ENCODE assay signal across 20 cellular contexts in the genomic region with DNA sequence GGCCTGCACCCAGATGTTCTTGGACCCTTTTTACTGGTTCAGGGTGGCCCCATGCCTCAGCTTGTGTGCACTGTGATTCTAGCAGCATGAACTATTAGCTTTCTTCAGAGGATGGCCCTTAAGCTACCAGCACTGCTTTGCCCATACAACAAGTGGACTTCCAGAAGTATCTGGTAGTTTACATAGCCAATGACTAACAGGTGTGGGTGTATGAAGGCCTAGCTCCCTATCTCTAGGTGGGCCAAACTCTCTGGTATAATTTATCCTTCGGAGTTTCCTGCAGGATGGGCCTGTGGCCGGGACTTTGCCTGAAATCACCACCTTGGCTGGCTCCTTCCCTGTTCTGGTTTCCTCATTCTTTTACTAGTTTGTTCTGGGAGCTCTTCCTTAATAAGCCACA.
"Had no signal": no experiment of that assay in that cellular context is flagged by ENCODE, and none has a peak within 500 bp of the region (broad histone marks: within the 10 kb centered on the region; RNA-seq: fewer than 3 reads in every experiment).

No MANE protein-coding gene starts in this region.

- H3K4me2 ChIP-seq: smooth muscle cell had no signal

- H3K36me3 ChIP-seq: heart left ventricle, lower lobe of right lung, neutrophil, tibial nerve had no signal

- H3K27me3 ChIP-seq: dorsolateral prefrontal cortex, heart left ventricle, neutrophil, tibial nerve had no signal

- H3K27ac ChIP-seq: dorsolateral prefrontal cortex, heart left ventricle, lower lobe of right lung, neutrophil, tibial nerve had no signal

- FAIRE-seq: endometrium, frontal cortex, urothelium cell line had no signal

- H3K9me3 ChIP-seq: heart left ventricle, lower lobe of right lung, neutrophil, tibial nerve had no signal

- DNase-seq: central memory CD4-positive, alpha-beta T cell; cortex of kidney; dorsolateral prefrontal cortex; effector memory CD4-positive, alpha-beta T cell; heart left ventricle; hippocampal formation; lower lobe of right lung; midbrain; naive thymus-derived CD8-positive, alpha-beta T cell; posterior cingulate gyrus; stimulated activated CD4-positive, alpha-beta T cell treated with anti-CD3 and anti-CD28 coated beads, Interleukin-2, amount 100 ng/mL, for 48 hours; stimulated activated naive CD4-positive, alpha-beta T cell treated with Interleukin-2 at 50 U/mL for 16 hours had no signal

- ATAC-seq: esophagus mucosa; heart left ventricle; left lobe of liver; lower lobe of right lung; naive thymus-derived CD8-positive, alpha-beta T cell had no signal

- H3K4me3 ChIP-seq: dorsolateral prefrontal cortex, heart left ventricle, lower lobe of right lung, smooth muscle cell, tibial nerve had no signal

- H3K4me1 ChIP-seq: lower lobe of right lung, tibial nerve had no signal
